ENCODE assay signal across 10 cellular contexts in genomic region chr3:25441234-25441856, GRCh38. TPM values are rescaled to one million over a fixed set of nuclear protein-coding genes. Genes with fewer than 3 reads are reported as not detected.
A peak's percentile ranks its signal among the peaks of the same experiment; 100 is the strongest.
DNase-seq lines count a peak whose midpoint lies in the region; ATAC-seq, FAIRE-seq and TF ChIP-seq lines count a peak whose summit lies in the region.
"Had no signal": no experiment of that assay in that cellular context is flagged by ENCODE, and none has a peak within 500 bp of the region (broad histone marks: within the 10 kb centered on the region; RNA-seq: fewer than 3 reads in every experiment).

No MANE protein-coding gene starts in this region.

- H3K9me3 ChIP-seq in CD8-positive, alpha-beta T cell (ENCODE audit: low read length): no peaks in the 10 kb centered on the region
- H3K9me3 ChIP-seq in astrocyte (ENCODE audit: insufficient read depth, low read depth, low read length): no peaks in the 10 kb centered on the region

- no peak overlapping the region for H3K4me2 ChIP-seq in astrocyte (ENCODE audit: low read length)

- peak; percentile 29 for TF ChIP-seq RAD21 in Ishikawa (IDR thresholded peaks at IDR 0.05; ENCODE audit: low read depth)

- no peak for TF ChIP-seq EP300 in Ishikawa (IDR thresholded peaks at IDR 0.05; ENCODE audit: borderline replicate concordance)

- peaks cover 31% of the 10 kb centered on the region for H4K20me1 ChIP-seq in astrocyte (ENCODE audit: insufficient read depth, low read length)

- peaks cover 96% of the 10 kb centered on the region for H3K79me2 ChIP-seq in astrocyte (ENCODE audit: insufficient read depth, low read length)

- POLR2A ChIA-PET in CD8-positive, alpha-beta T cell (lab: Charles Lee): no interaction called here

- FAIRE-seq in astrocyte (lab: Jason Lieb, UNC): peak; percentile 9
- no peak for FAIRE-seq in RCC 7860 (lab: Jason Lieb, UNC)

- peak; percentile 59 for TF ChIP-seq CTCF in CD8-positive, alpha-beta T cell (IDR thresholded peaks at IDR 0.05)
- TF ChIP-seq CTCF in astrocyte (IDR thresholded peaks at IDR 0.05; ENCODE audit: insufficient read depth, low read depth, low read length): peak; percentile 39
- TF ChIP-seq CTCF in nephron (IDR thresholded peaks at IDR 0.05; ENCODE audit: unreplicated experiment in 3 of 3): peak; percentile 39 to 58 (median 45)

- no peaks in the 10 kb centered on the region for H3K4me1 ChIP-seq in CD8-positive, alpha-beta T cell (ENCODE audit: insufficient read depth, low read length)
- H3K4me1 ChIP-seq in astrocyte (ENCODE audit: insufficient read depth, low read length): peaks cover 10% of the 10 kb centered on the region

- no peaks in the 10 kb centered on the region for H3K36me3 Mint-ChIP-seq in CD8-positive, alpha-beta T cell
- H3K36me3 Mint-ChIP-seq in astrocyte (ENCODE audit: low read depth, unreplicated experiment): no peaks in the 10 kb centered on the region
- H3K36me3 Mint-ChIP-seq in nephron (ENCODE audit: low read depth): peaks cover 11% of the 10 kb centered on the region

- no peaks in the 10 kb centered on the region for H3K36me3 ChIP-seq in CD8-positive, alpha-beta T cell (ENCODE audit: insufficient read depth, low read length)
- H3K36me3 ChIP-seq in astrocyte (ENCODE audit: insufficient read depth, low read length): no peaks in the 10 kb centered on the region

- H3K27ac Mint-ChIP-seq in CD8-positive, alpha-beta T cell: no peak overlapping the region
- no peak overlapping the region for H3K27ac Mint-ChIP-seq in astrocyte (ENCODE audit: unreplicated experiment)
- peak overlapping the region in 1 of 3 experiments; percentile 10 for H3K27ac Mint-ChIP-seq in nephron

- CTCF ChIA-PET in CD8-positive, alpha-beta T cell (lab: Charles Lee): interaction anchor here (1.3 kb wide), 2 partner anchors 13 to 45 kb away, joined by 3 to 5 read pairs; no protein-coding TSS in a partner anchor

- peak in 1 of 7 experiments; percentile 8 for DNase-seq in CD8-positive, alpha-beta T cell
- DNase-seq in astrocyte (ENCODE audit: low read depth) (no peak), NCI-H1105 treated with DMSO at 0.1 percent for 48 hours (lab: John Stamatoyannopoulos, UW) (no peak), NOMO-1 treated with DMSO at 0.1 percent for 48 hours (lab: John Stamatoyannopoulos, UW; ENCODE audit: unreplicated experiment) (no peak), RCC 7860 (ENCODE audit: low spot score) (no peak)
- DNase-seq: activated T-cell treated with anti-CD3 and anti-CD28 coated beads for 4 hours, kidney glomerular epithelial cell had no signal

- H2AFZ ChIP-seq in astrocyte (ENCODE audit: low read depth, low read length): no peak overlapping the region

- intact Hi-C loops in CD8-positive, alpha-beta T cell (cut with DNase I, micrococcal nuclease): no loop called here

- no peak overlapping the region for H3K9ac ChIP-seq in astrocyte (ENCODE audit: low read length)

- H3K9me3 Mint-ChIP-seq in CD8-positive, alpha-beta T cell: no peaks in the 10 kb centered on the region
- H3K9me3 Mint-ChIP-seq in astrocyte (ENCODE audit: unreplicated experiment) (peaks cover 2% of the 10 kb centered on the region), nephron (no peaks in the 10 kb centered on the region)

- ATAC-seq in CD8-positive, alpha-beta T cell: no peak
- no peak for ATAC-seq in GM21717 (IDR thresholded peaks at IDR 0.05; ENCODE audit: unreplicated experiment)

- no peaks in the 10 kb centered on the region for H3K27me3 ChIP-seq in CD8-positive, alpha-beta T cell (ENCODE audit: insufficient read depth, low read length)
- H3K27me3 ChIP-seq in astrocyte (ENCODE audit: insufficient read depth, low read length): no peaks in the 10 kb centered on the region

- H3K4me3 Mint-ChIP-seq in CD8-positive, alpha-beta T cell: no peak overlapping the region
- H3K4me3 Mint-ChIP-seq in astrocyte (ENCODE audit: unreplicated experiment) (no peak overlapping the region), nephron (no peak overlapping the region)

- H3K4me3 ChIP-seq in CD8-positive, alpha-beta T cell (ENCODE audit: low read depth, low read length): no peak overlapping the region
- no peak overlapping the region for H3K4me3 ChIP-seq in astrocyte (ENCODE audit: insufficient read depth, low read depth, low read length)

- no peaks in the 10 kb centered on the region for H3K27me3 Mint-ChIP-seq in CD8-positive, alpha-beta T cell (ENCODE audit: low read depth)
- H3K27me3 Mint-ChIP-seq in astrocyte (ENCODE audit: low read depth, unreplicated experiment) (no peaks in the 10 kb centered on the region), nephron (ENCODE audit: low read depth) (no peaks in the 10 kb centered on the region)

- no peak overlapping the region for H3K27ac ChIP-seq in CD8-positive, alpha-beta T cell (ENCODE audit: low read depth, low read length)
- H3K27ac ChIP-seq in astrocyte (ENCODE audit: low read depth, low read length): no peak overlapping the region

- no peaks in the 10 kb centered on the region for H3K4me1 Mint-ChIP-seq in CD8-positive, alpha-beta T cell (ENCODE audit: low read depth)
- H3K4me1 Mint-ChIP-seq in astrocyte (ENCODE audit: low read depth, unreplicated experiment) (peaks cover 12% of the 10 kb centered on the region), nephron (peaks cover 57% of the 10 kb centered on the region)

TF ChIP-seq in Ishikawa, 13 proteins besides CTCF, POLR2A, EP300 and RAD21:
- TF ChIP-seq FOXM1 (IDR thresholded peaks at IDR 0.05; ENCODE audit: borderline replicate concordance, low read depth) (no peak), REST (IDR thresholded peaks at IDR 0.05; ENCODE audit: low read depth) (no peak), ZBTB7A (IDR thresholded peaks at IDR 0.05; ENCODE audit: low read depth) (no peak), CEBPB (IDR thresholded peaks at IDR 0.05) (no peak), CREB1 (IDR thresholded peaks at IDR 0.05; ENCODE audit: low read depth) (no peak), TAF1 (IDR thresholded peaks at IDR 0.05; ENCODE audit: low read depth) (no peak), USF1 (IDR thresholded peaks at IDR 0.05) (no peak)

RNA-seq across cellular contexts. Expression of gene RARB, which starts 13.3 kb away (rescaled TPM):
- not detected for total RNA-seq in CD8-positive, alpha-beta T cell
- total RNA-seq in astrocyte: 0.27 and 0.29 TPM in 2 replicates
